ENCODE assay signal across 14 cellular contexts in genomic region chr2:3362686-3363085, GRCh38.
"Had no signal": no experiment of that assay in that cellular context is flagged by ENCODE, and none has a peak within 500 bp of the region (broad histone marks: within the 10 kb centered on the region; RNA-seq: fewer than 3 reads in every experiment).

No MANE protein-coding gene starts in this region.

- H3K9me3 ChIP-seq: left ventricle myocardium inferior, psoas muscle had no signal

- H3K27ac ChIP-seq: hepatocyte, left ventricle myocardium inferior, psoas muscle had no signal

- H3K4me3 Mint-ChIP-seq: activated CD4-positive, alpha-beta memory T cell treated with anti-CD3 and anti-CD28 coated beads, Interleukin-2, amount 10 ng/mL, durations not matched to agents 7 days and 5 days; activated CD4-positive, alpha-beta T cell treated with anti-CD3 and anti-CD28 coated beads for 36 hours; brain; stimulated activated naive CD8-positive, alpha-beta T cell treated with anti-CD3 and anti-CD28 coated beads, Interleukin-15, Interleukin-2, amounts not matched to agents 100 ng/mL and 50 ng/mL, for 24 hours had no signal

- DNase-seq: activated CD4-positive, alpha-beta memory T cell treated with anti-CD3 and anti-CD28 coated beads, Interleukin-2, amount 10 ng/mL, durations not matched to agents 7 days and 5 days; activated CD4-positive, alpha-beta T cell treated with anti-CD3 and anti-CD28 coated beads for 36 hours; activated naive CD4-positive, alpha-beta T cell treated with Interleukin-2 at 50 U/mL for 16 hours; erythroblast; kidney; left ventricle myocardium inferior; mesenchymal stem cell; psoas muscle; stimulated activated CD4-positive, alpha-beta T cell treated with anti-CD3 and anti-CD28 coated beads, Interleukin-2, amount 100 ng/mL, for 24 hours; T-helper 9 cell had no signal

- ATAC-seq: activated CD4-positive, alpha-beta T cell treated with anti-CD3 and anti-CD28 coated beads for 36 hours; psoas muscle; sciatic nerve had no signal

- H3K4me2 ChIP-seq: hepatocyte had no signal

- H3K36me3 ChIP-seq: left ventricle myocardium inferior had no signal

- H3K4me3 ChIP-seq: hepatocyte, left ventricle myocardium inferior, psoas muscle had no signal

- H3K27me3 ChIP-seq: hepatocyte had no signal

- H3K4me1 ChIP-seq: left ventricle myocardium inferior, psoas muscle had no signal

- H3K9me3 Mint-ChIP-seq: activated CD4-positive, alpha-beta memory T cell treated with anti-CD3 and anti-CD28 coated beads, Interleukin-2, amount 10 ng/mL, durations not matched to agents 7 days and 5 days; stimulated activated naive CD8-positive, alpha-beta T cell treated with anti-CD3 and anti-CD28 coated beads, Interleukin-15, Interleukin-2, amounts not matched to agents 100 ng/mL and 50 ng/mL, for 24 hours had no signal

- H3K27me3 Mint-ChIP-seq: activated CD4-positive, alpha-beta memory T cell treated with anti-CD3 and anti-CD28 coated beads, Interleukin-2, amount 10 ng/mL, durations not matched to agents 7 days and 5 days; activated CD4-positive, alpha-beta T cell treated with anti-CD3 and anti-CD28 coated beads for 36 hours; brain; stimulated activated naive CD8-positive, alpha-beta T cell treated with anti-CD3 and anti-CD28 coated beads, Interleukin-15, Interleukin-2, amounts not matched to agents 100 ng/mL and 50 ng/mL, for 24 hours had no signal

- H3K27ac Mint-ChIP-seq: activated CD4-positive, alpha-beta memory T cell treated with anti-CD3 and anti-CD28 coated beads, Interleukin-2, amount 10 ng/mL, durations not matched to agents 7 days and 5 days; activated CD4-positive, alpha-beta T cell treated with anti-CD3 and anti-CD28 coated beads for 36 hours; brain; stimulated activated naive CD8-positive, alpha-beta T cell treated with anti-CD3 and anti-CD28 coated beads, Interleukin-15, Interleukin-2, amounts not matched to agents 100 ng/mL and 50 ng/mL, for 24 hours had no signal

- H2AFZ ChIP-seq: hepatocyte had no signal
